In genomic region chrX:129982300-129983246, GRCh38 we compare ENCODE assay signal across 1 cellular context.
A peak's percentile ranks its signal among the peaks of the same experiment; 100 is the strongest.
TF ChIP-seq lines count a peak whose summit lies in the region.

Gene BCORL1, plus strand, starts transcription at chrX:129982635. Its CDS starts 22,597 bp downstream, at chrX:130005232.

TF ChIP-seq in GM23338, 12 proteins besides CTCF, POLR2A, EP300 and RAD21 (continued from another document):
- TF ChIP-seq REST (IDR thresholded peaks at IDR 0.05; ENCODE audit: unreplicated experiment) (no peak), STAT1 (IDR thresholded peaks at IDR 0.05; ENCODE audit: unreplicated experiment) (no peak), EZH2 (IDR thresholded peaks at IDR 0.05; ENCODE audit: low read depth, unreplicated experiment) (no peak), ZNF114 (CRISPR knock-in tag; IDR thresholded peaks at IDR 0.05) (no peak), ZNF331 (CRISPR knock-in tag; IDR thresholded peaks at IDR 0.05; ENCODE audit: low read depth) (no peak), ETS1 (IDR thresholded peaks at IDR 0.05) (peak; percentile 73; the same call in 1 of the 2 replicates), ZNF462 (CRISPR knock-in tag; IDR thresholded peaks at IDR 0.05) (no peak), CREB1 (CRISPR knock-in tag; IDR thresholded peaks at IDR 0.05; ENCODE audit: low read depth) (peak; percentile 48; the same call in 1 of the 2 replicates), POLR2AphosphoS5 (IDR thresholded peaks at IDR 0.05; ENCODE audit: low read depth) (peak; percentile 48; the same call in 1 of the 2 replicates), JUNB (IDR thresholded peaks at IDR 0.05; ENCODE audit: unreplicated experiment) (no peak)
